In the genomic region with DNA sequence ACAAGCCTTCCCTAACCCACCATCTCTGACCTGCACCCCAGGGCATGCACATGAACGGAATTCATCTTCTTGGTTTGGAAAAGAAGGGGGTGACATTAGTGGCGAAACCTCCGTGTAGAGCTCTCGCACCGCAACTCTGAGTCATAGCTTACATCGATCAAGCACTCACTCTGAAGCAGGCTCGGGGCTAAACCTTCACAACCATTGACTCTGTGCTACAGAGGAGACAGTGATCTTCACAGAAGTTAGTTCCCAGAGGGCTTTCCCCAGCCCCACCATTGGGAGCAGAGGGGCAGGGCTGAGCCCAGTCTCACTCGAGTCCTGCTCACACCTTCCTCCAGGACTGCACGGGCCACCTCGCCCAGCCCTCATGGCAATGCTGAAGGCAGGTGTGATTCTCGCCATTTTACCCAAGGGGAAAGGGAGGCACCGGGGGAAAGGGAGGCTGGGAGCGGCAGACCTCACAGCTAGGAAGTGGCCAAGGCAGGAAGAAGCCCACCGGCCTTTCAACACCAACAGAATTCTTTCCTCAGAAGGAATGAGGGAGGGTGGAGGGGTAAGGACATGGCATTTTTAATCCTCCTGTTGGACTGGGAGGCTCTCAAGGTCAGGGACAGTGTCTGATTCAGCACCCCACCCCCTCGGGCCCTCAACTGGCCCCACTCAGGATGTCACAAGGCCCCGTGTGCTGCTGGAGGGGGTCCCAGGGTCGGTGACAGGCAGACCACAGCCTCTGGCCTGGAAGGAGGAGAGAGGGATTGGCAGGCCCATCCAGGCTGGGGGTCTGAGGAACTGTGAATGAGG, we compare ENCODE assay signal across 1 cellular context.
TF ChIP-seq lines count a peak whose summit lies in the region.

No MANE protein-coding gene starts in this region.

TF ChIP-seq in K562, 482 proteins besides CTCF, POLR2A, EP300 and RAD21:
- TF ChIP-seq FOSL1 (tag; conservative IDR thresholded peaks at IDR 0.05) (peak; percentile 86), CEBPG (CRISPR knock-in tag; IDR thresholded peaks at IDR 0.05) (no peak; the same call in 1 of the 2 replicates), CEBPG (tag; conservative IDR thresholded peaks at IDR 0.05 in 1 of 2, IDR thresholded peaks at IDR 0.05 in 1 of 2) (0 out of 4 replicates have a peak, but pooled peaks of 1 of the 2 experiments have one; percentile 8), ZBTB7A (IDR thresholded peaks at IDR 0.05; ENCODE audit: borderline replicate concordance, control insufficient read depth, low read depth, low read length) (0 out of 2 replicates have a peak, but pooled peaks have one; percentile 8), JUND (IDR thresholded peaks at IDR 0.05; ENCODE audit: borderline replicate concordance, low read depth, low read length) (peak; percentile 56), JUND (tag; IDR thresholded peaks at IDR 0.05; ENCODE audit: borderline replicate concordance, low read depth, low read length) (no peak; the same call in 2 of the 3 replicates), CBFA2T2 (conservative IDR thresholded peaks at IDR 0.05) (no peak), SMAD4 (CRISPR knock-in tag; conservative IDR thresholded peaks at IDR 0.05) (no peak), MAX (CRISPR knock-in tag; IDR thresholded peaks at IDR 0.05) (peak; percentile 32; the same call in 1 of the 2 replicates), ATF3 (IDR thresholded peaks at IDR 0.05) (peak; percentile 53), ATF3 (CRISPR knock-in tag; conservative IDR thresholded peaks at IDR 0.05) (no peak)
